25 cellular contexts compared by ENCODE assay signal in the genomic region with DNA sequence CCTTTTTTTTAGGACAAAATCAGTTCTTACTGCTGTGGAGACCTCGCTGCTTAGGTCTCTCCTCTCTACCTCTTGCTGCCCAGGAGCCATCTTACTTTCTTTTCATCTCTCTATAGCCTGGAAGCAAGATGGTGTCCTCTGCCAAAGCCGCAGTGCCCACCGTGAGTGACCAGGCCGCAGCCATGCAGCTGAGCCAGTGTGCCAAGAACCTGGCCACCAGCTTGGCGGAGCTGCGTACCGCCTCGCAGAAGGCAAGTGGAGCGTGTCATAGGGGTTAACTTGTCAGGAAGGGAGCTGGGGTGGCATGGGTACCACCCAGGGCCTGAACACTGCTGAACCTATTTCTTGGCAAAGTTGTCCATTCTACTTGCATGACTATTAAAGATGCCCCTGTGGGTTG.
"Had no signal": no experiment of that assay in that cellular context is flagged by ENCODE, and none has a peak within 500 bp of the region (broad histone marks: within the 10 kb centered on the region; RNA-seq: fewer than 3 reads in every experiment).

No MANE protein-coding gene starts in this region.

- H3K27ac ChIP-seq: colonic mucosa, epithelial cell of prostate, esophagus squamous epithelium, gastrocnemius medialis, heart right ventricle, left lung, lower lobe of right lung had no signal

- FAIRE-seq: endometrium, islet of Langerhans, keratinocyte had no signal

- H3K27me3 ChIP-seq: colonic mucosa, esophagus squamous epithelium, gastrocnemius medialis, heart right ventricle, left lung had no signal

- H3K4me3 Mint-ChIP-seq: dendritic cell treated with granulocyte-macrophage colony-stimulating factor and Interleukin-4, amounts not matched to agents 40 ng/mL and 50 ng/mL, for 4 days; effector memory CD8-positive, alpha-beta T cell; endodermal cell had no signal

- H3K4me1 Mint-ChIP-seq: endodermal cell had no signal

- H3K4me1 ChIP-seq: colonic mucosa, esophagus squamous epithelium, gastrocnemius medialis, heart right ventricle, left lung, lower lobe of right lung had no signal

- H3K9me3 ChIP-seq: colonic mucosa, esophagus squamous epithelium, gastrocnemius medialis, heart right ventricle, left lung, lower lobe of right lung had no signal

- H3K27me3 Mint-ChIP-seq: dendritic cell treated with granulocyte-macrophage colony-stimulating factor and Interleukin-4, amounts not matched to agents 40 ng/mL and 50 ng/mL, for 4 days had no signal

- H3K9me3 Mint-ChIP-seq: dendritic cell treated with granulocyte-macrophage colony-stimulating factor and Interleukin-4, amounts not matched to agents 40 ng/mL and 50 ng/mL, for 4 days; effector memory CD8-positive, alpha-beta T cell; endodermal cell had no signal

- DNase-seq: colonic mucosa; cortex of kidney; effector CD8-positive, alpha-beta T cell; effector memory CD8-positive, alpha-beta T cell; endodermal cell; erythroblast; esophagus squamous epithelium; foreskin fibroblast; foreskin melanocyte; gastrocnemius medialis; glutamatergic neuron; head of caudate nucleus; heart right ventricle; hippocampal formation; left cardiac atrium; left lung; left ventricle myocardium superior; lower lobe of right lung; mesenchymal stem cell; midbrain had no signal

- H3K27ac Mint-ChIP-seq: dendritic cell treated with granulocyte-macrophage colony-stimulating factor and Interleukin-4, amounts not matched to agents 40 ng/mL and 50 ng/mL, for 4 days; effector memory CD8-positive, alpha-beta T cell; endodermal cell had no signal

- H3K4me3 ChIP-seq: colonic mucosa, esophagus squamous epithelium, gastrocnemius medialis, heart right ventricle, left lung, lower lobe of right lung had no signal
